In genomic region chr16:67766281-67766680, GRCh38 we compare ENCODE assay signal across 25 cellular contexts. TPM values are rescaled to one million over a fixed set of nuclear protein-coding genes. Genes with fewer than 3 reads are reported as not detected.
DNase-seq lines count a peak whose midpoint lies in the region; ATAC-seq, FAIRE-seq and TF ChIP-seq lines count a peak whose summit lies in the region.
"Had no signal": no experiment of that assay in that cellular context is flagged by ENCODE, and none has a peak within 500 bp of the region (broad histone marks: within the 10 kb centered on the region; RNA-seq: fewer than 3 reads in every experiment).

No MANE protein-coding gene starts in this region.

- no CpG with 5 or more reads among the region's 4 CpGs for WGBS in H9 (ENCODE audit: extremely low coverage, insufficient read length, low lambda C conversion rate)
- WGBS in upper lobe of left lung, 2 donors: 97 to 99% methylated on average over 3 to 4 of the region's 4 CpGs

- H2BK20ac ChIP-seq in H9 (ENCODE audit: low read depth, low read length, poor library complexity, severe bottlenecking): no peak overlapping the region

- H3K4me3 Mint-ChIP-seq in H9: no peak overlapping the region
- H3K4me3 Mint-ChIP-seq in mesothelial cell of epicardium: no peak overlapping the region
- H3K4me3 Mint-ChIP-seq: B cell, CD14-positive monocyte had no signal

- H3K23ac ChIP-seq in H9 (ENCODE audit: insufficient read length, low read depth, low read length): no peak overlapping the region

- no peak overlapping the region for H3T11ph ChIP-seq in H9 (ENCODE audit: low read length)

- peaks cover 0 to 9% (median 3%) of the 10 kb centered on the region in 3 experiments; a peak in 4 of 7 replicates for H3K36me3 Mint-ChIP-seq in H9 (ENCODE audit: insufficient read depth in 1 of 3, low read depth in 3 of 3)
- peaks cover 17% of the 10 kb centered on the region for H3K36me3 Mint-ChIP-seq in mesothelial cell of epicardium

- H3K4me1 Mint-ChIP-seq in H9 (0 out of 4 replicates have a peak, but pooled peaks cover 0 to 3% of the 10 kb centered on the region in 2 experiments), mesothelial cell of epicardium (peaks cover 6% of the 10 kb centered on the region)
- H3K4me1 Mint-ChIP-seq: CD14-positive monocyte had no signal

- H3K27ac ChIP-seq in H9 (ENCODE audit: insufficient read length, low read depth, low read length) (no peak overlapping the region), upper lobe of left lung (no peak overlapping the region)
- H3K27ac ChIP-seq: GM23248, KMS-11 had no signal

- no peaks in the 10 kb centered on the region for H3K27me3 Mint-ChIP-seq in H9 (ENCODE audit: low read depth)
- no peaks in the 10 kb centered on the region for H3K27me3 Mint-ChIP-seq in mesothelial cell of epicardium (ENCODE audit: low read depth)
- H3K27me3 Mint-ChIP-seq: B cell had no signal

- peaks cover 0 to 32% (median 5%) of the 10 kb centered on the region in 4 donors for H3K36me3 ChIP-seq in upper lobe of left lung

- H4K20me1 ChIP-seq in H9 (ENCODE audit: control insufficient read depth, insufficient read depth, insufficient read length): no peaks in the 10 kb centered on the region

- no peak overlapping the region for H3K4me2 ChIP-seq in H9 (ENCODE audit: insufficient read depth, insufficient read length, low read length)
- H3K4me2 ChIP-seq: KMS-11, SK-N-SH had no signal

- H2BK12ac ChIP-seq in H9 (ENCODE audit: insufficient read length, low read depth, low read length): no peak overlapping the region

- no peak overlapping the region for H2AFZ ChIP-seq in H9 (ENCODE audit: low read length)
- H2AFZ ChIP-seq: GM23248 had no signal

- FAIRE-seq in GM12892 (lab: Jason Lieb, UNC): no peak
- FAIRE-seq: A204.1, GM12878, HTR-8/SVneo had no signal

- H2BK5ac ChIP-seq in H9 (ENCODE audit: insufficient read length, low read length): no peak overlapping the region

- no peak overlapping the region for H3K14ac ChIP-seq in H9 (ENCODE audit: insufficient read depth, low read length)

- H3K9me3 Mint-ChIP-seq in H9: no peaks in the 10 kb centered on the region
- no peaks in the 10 kb centered on the region for H3K9me3 Mint-ChIP-seq in mesothelial cell of epicardium
- H3K9me3 Mint-ChIP-seq: CD14-positive monocyte had no signal

- H3K4ac ChIP-seq in H9 (ENCODE audit: low read depth, low read length): no peak overlapping the region

- H4K91ac ChIP-seq in H9 (ENCODE audit: insufficient read length, low read depth, low read length): no peak overlapping the region

- no peak overlapping the region for H2BK120ac ChIP-seq in H9 (ENCODE audit: low read depth, low read length, poor library complexity, severe bottlenecking)

- H2BK15ac ChIP-seq in H9 (ENCODE audit: low read depth, low read length): no peak overlapping the region

- H4K5ac ChIP-seq in H9 (ENCODE audit: insufficient read length, low read depth, low read length): no peak overlapping the region

- no peak for TF ChIP-seq EP300 in upper lobe of left lung (IDR thresholded peaks at IDR 0.05)

- no peak for ATAC-seq in upper lobe of left lung (ENCODE audit: low FRiP score in 2 of 2)
- ATAC-seq: GM12878, HCT116, Panc1 had no signal

- DNase-seq in Ammon's horn (ENCODE audit: low spot score): peak; percentile 22
- DNase-seq in H9: no peak
- DNase-seq in choroid plexus epithelial cell (ENCODE audit: low read depth): peak; percentile 14
- DNase-seq in mesothelial cell of epicardium (ENCODE audit: low spot score in 2 of 2, unreplicated experiment in 2 of 2): no peak
- DNase-seq in NCI-H2029 (lab: John Stamatoyannopoulos, UW): no peak
- DNase-seq in GM12892 (ENCODE audit: insufficient read length): no peak
- no peak for DNase-seq in upper lobe of left lung
- DNase-seq: DND-41, GM23248, NCI-H1105, NCI-H146, NCI-H2029 treated with DMSO at 0.1 percent for 48 hours, NCI-H2171 treated with DMSO at 0.1 percent for 48 hours, NCI-H524 treated with DMSO at 0.1 percent for 48 hours, NCI-H82, SIG-M5, SK-N-SH had no signal

- no peak overlapping the region for H3K18ac ChIP-seq in H9 (ENCODE audit: insufficient read length, low read depth, low read length)

- peak overlapping the region in 2 of 3 experiments; percentile 4 to 60; a peak in 1 of 7 replicates for H3K27ac Mint-ChIP-seq in H9
- peak overlapping the region; percentile 18 for H3K27ac Mint-ChIP-seq in mesothelial cell of epicardium
- H3K27ac Mint-ChIP-seq: B cell had no signal

- H3K79me2 ChIP-seq in H9 (ENCODE audit: insufficient read depth, low read length): no peaks in the 10 kb centered on the region

- H3K23me2 ChIP-seq in H9 (ENCODE audit: insufficient read length, low read depth, low read length, poor library complexity, severe bottlenecking): no peaks in the 10 kb centered on the region

- H2AK5ac ChIP-seq in H9 (ENCODE audit: insufficient read length, low read length): no peak overlapping the region

- no peak overlapping the region for H3K56ac ChIP-seq in H9 (ENCODE audit: insufficient read length, low read depth, low read length)

- no peak for TF ChIP-seq CTCF in H9 (conservative IDR thresholded peaks at IDR 0.05)
- no peak for TF ChIP-seq CTCF in choroid plexus epithelial cell (conservative IDR thresholded peaks at IDR 0.05; ENCODE audit: low read depth, low read length)
- TF ChIP-seq CTCF in mesothelial cell of epicardium (IDR thresholded peaks at IDR 0.05; ENCODE audit: unreplicated experiment): no peak
- TF ChIP-seq CTCF in upper lobe of left lung (IDR thresholded peaks at IDR 0.05): no peak

- no peak overlapping the region for H3K4me3 ChIP-seq in choroid plexus epithelial cell (ENCODE audit: low read depth, low read length)
- no peak overlapping the region for H3K4me3 ChIP-seq in upper lobe of left lung
- H3K4me3 ChIP-seq: GM12878, GM23248 had no signal

- H3K79me1 ChIP-seq in H9 (ENCODE audit: insufficient read depth, low read depth, low read length, poor library complexity, severe bottlenecking): no peaks in the 10 kb centered on the region

- H3K27me3 ChIP-seq in H9 (ENCODE audit: insufficient read depth, low read length) (no peaks in the 10 kb centered on the region), upper lobe of left lung (no peaks in the 10 kb centered on the region)

- H3K9me3 ChIP-seq in H9 (ENCODE audit: control insufficient read depth, low read depth, low read length): no peaks in the 10 kb centered on the region
- no peaks in the 10 kb centered on the region for H3K9me3 ChIP-seq in upper lobe of left lung
- H3K9me3 ChIP-seq: SK-N-SH had no signal

- H3K9ac ChIP-seq in H9 (ENCODE audit: extremely low read depth, insufficient read length, low read length): no peak overlapping the region
- H3K9ac ChIP-seq: GM23248, KMS-11, SK-N-SH had no signal

- no peaks in the 10 kb centered on the region for H3K4me1 ChIP-seq in H9 (ENCODE audit: insufficient read depth, low read length)
- H3K4me1 ChIP-seq in upper lobe of left lung: no peaks in the 10 kb centered on the region

- TF ChIP-seq POLR2A in GM12892 (IDR thresholded peaks at IDR 0.05; ENCODE audit: low read depth, low read length) (no peak), upper lobe of left lung (IDR thresholded peaks at IDR 0.05) (no peak)

- H4K8ac ChIP-seq in H9 (replicated peaks; ENCODE audit: insufficient read length, low read depth, low read length): no peak overlapping the region

RNA-seq across cellular contexts. Expression of gene RANBP10, which starts 40.1 kb away (rescaled TPM):
- total RNA-seq in H9 (2021): 15.5 and 15.6 TPM in 2 replicates
- total RNA-seq in mesothelial cell of epicardium: 24.0 to 26.8 TPM (median 24.5 TPM) in 3 replicates
- polyA plus RNA-seq in GM12892 (2012; ENCODE audit: missing spikeins): 6.2 TPM
- 10 to 100 TPM in 5 of 6 donors, 1 to 10 TPM in 1; 6.5 to 50.3 (median 17.0) TPM for total RNA-seq in upper lobe of left lung

RNA-seq across cellular contexts. Expression of gene TSNAXIP1, which starts 40.4 kb away (rescaled TPM):
- total RNA-seq in H9 (2021): 1.1 and 1.3 TPM in 2 replicates
- total RNA-seq in mesothelial cell of epicardium: 4.4 to 4.8 TPM (median 4.4 TPM) in 3 replicates
- 0.38 TPM for polyA plus RNA-seq in GM12892 (2012; ENCODE audit: missing spikeins)
- 10 to 100 TPM in 1 of 6 donors, 1 to 10 TPM in 4, under 1 TPM in 1; 0.66 to 13.1 (median 4.4) TPM for total RNA-seq in upper lobe of left lung
- polyA plus RNA-seq: CD14-positive monocyte had no signal

RNA-seq across cellular contexts. Expression of gene GFOD2, which starts 47.2 kb away (rescaled TPM):
- 20.1 and 21.8 TPM in 2 replicates for total RNA-seq in H9 (2021)
- total RNA-seq in mesothelial cell of epicardium: 22.8 to 27.0 TPM (median 26.1 TPM) in 3 replicates
- 7.1 TPM for polyA plus RNA-seq in GM12892 (2012; ENCODE audit: missing spikeins)
- 10 to 100 TPM; 14.3 to 21.0 (median 17.0) TPM for total RNA-seq in upper lobe of left lung

Comparison
In these comparisons a context has a peak if more than half of its experiments do, and no peak if none do; other contexts are left out.
1. DNase-seq: peak in Ammon's horn (single experiment) and choroid plexus epithelial cell (single experiment); none in H9 (single experiment), mesothelial cell of epicardium (0 of 2), NCI-H2029 (single experiment), GM12892 (single experiment) and upper lobe of left lung (0 of 2).